8 cellular contexts compared by ENCODE assay signal in the genomic region with DNA sequence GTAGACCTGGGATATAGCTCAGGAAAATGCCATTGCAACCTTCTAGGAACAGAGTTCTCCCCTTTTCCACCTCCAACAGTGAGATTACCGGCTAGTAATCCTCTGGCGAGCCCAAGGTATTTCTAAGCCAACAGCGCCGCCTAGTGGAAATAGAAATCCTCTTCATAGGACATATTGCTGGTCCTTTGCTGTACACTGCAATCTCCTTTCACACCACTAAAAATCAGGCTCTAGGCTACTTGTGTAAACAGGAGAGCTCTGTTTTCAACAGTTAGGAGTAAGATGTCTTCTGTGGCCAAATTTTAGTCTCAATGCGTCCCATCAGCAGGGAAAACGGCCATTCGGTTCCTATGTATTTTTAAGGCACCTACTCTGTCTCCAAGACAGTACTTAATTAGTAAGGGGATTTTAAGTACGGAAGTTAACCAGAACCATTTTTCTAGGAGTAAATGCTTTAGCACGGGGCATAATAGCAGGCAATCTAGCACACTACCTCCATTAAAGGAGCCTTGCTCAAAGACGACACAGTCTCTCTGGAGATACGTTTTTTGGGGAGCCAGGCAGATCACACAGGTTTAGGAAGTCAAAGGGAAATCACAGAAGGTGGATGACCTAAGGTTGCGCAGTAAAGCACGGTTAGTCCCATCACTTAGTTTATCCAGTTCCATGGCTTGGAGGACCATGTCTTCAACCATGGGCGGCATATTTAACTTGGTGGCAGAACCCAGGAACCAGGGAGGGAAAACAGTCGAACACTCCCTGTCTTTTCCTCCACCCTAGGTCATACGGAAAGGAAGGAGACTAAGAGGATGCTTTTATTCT. TPM values are rescaled to one million over a fixed set of nuclear protein-coding genes. Genes with fewer than 3 reads are reported as not detected.
DNase-seq lines count a peak whose midpoint lies in the region; ATAC-seq, FAIRE-seq and TF ChIP-seq lines count a peak whose summit lies in the region.

No MANE protein-coding gene starts in this region.

- no peak overlapping the region for H3K27ac Mint-ChIP-seq in activated naive CD4-positive, alpha-beta T cell treated with anti-CD3 and anti-CD28 coated beads, Interleukin-2, amount 10 ng/mL, durations not matched to agents 7 days and 5 days

- peaks cover 2% of the 10 kb centered on the region for H3K36me3 Mint-ChIP-seq in activated naive CD4-positive, alpha-beta T cell treated with anti-CD3 and anti-CD28 coated beads, Interleukin-2, amount 10 ng/mL, durations not matched to agents 7 days and 5 days

- FAIRE-seq in GM12891 (lab: Jason Lieb, UNC), result peak; percentile 40

- CTCF ChIA-PET in activated naive CD4-positive, alpha-beta T cell treated with anti-CD3 and anti-CD28 coated beads, Interleukin-2, amount 10 ng/mL, durations not matched to agents 7 days and 5 days (lab: Charles Lee), result interaction anchor here (0.6 to 7.2 kb wide), 35 partner anchors 10 to 1504 kb away, joined by 3 to 115 read pairs (median 4); partner anchors contain the start of gene NCEH1

- TF ChIP-seq CTCF in psoas muscle (IDR thresholded peaks at IDR 0.05), result peak; percentile 82

- H3K4me3 ChIP-seq in psoas muscle, result no peak overlapping the region

- peaks cover 23% of the 10 kb centered on the region for H3K4me1 Mint-ChIP-seq in activated naive CD4-positive, alpha-beta T cell treated with anti-CD3 and anti-CD28 coated beads, Interleukin-2, amount 10 ng/mL, durations not matched to agents 7 days and 5 days

- H3K9me3 Mint-ChIP-seq in activated naive CD4-positive, alpha-beta T cell treated with anti-CD3 and anti-CD28 coated beads, Interleukin-2, amount 10 ng/mL, durations not matched to agents 7 days and 5 days, result no peaks in the 10 kb centered on the region

- no peak overlapping the region for H3K4me3 Mint-ChIP-seq in activated naive CD4-positive, alpha-beta T cell treated with anti-CD3 and anti-CD28 coated beads, Interleukin-2, amount 10 ng/mL, durations not matched to agents 7 days and 5 days

- peaks cover 3% of the 10 kb centered on the region for H3K4me1 ChIP-seq in psoas muscle

- no peak overlapping the region for H3K27ac ChIP-seq in psoas muscle

- intact Hi-C loops in Right ventricle myocardium superior (cut with DNase I), result loop anchor here (5.0 kb wide), 1 partner anchor 175 kb away; no protein-coding TSS in a partner anchor
- intact Hi-C loops in psoas muscle (cut with DNase I), result loop anchor here (2.0 to 10.0 kb wide), 3 partner anchors 178 to 332 kb away; no protein-coding TSS in a partner anchor

- H3K9me3 ChIP-seq in psoas muscle, result no peaks in the 10 kb centered on the region

- TF ChIP-seq POLR2A in GM12891 (IDR thresholded peaks at IDR 0.05; ENCODE audit: low read depth, low read length), result no peak

- H3K27me3 ChIP-seq in psoas muscle (ENCODE audit: insufficient read depth in 3 of 3, low read length in 2 of 3), result no peaks in the 10 kb centered on the region

- peak; percentile 95 for ATAC-seq in HG02642 (IDR thresholded peaks at IDR 0.05; ENCODE audit: poor library complexity, unreplicated experiment)
- peak; percentile 100 for ATAC-seq in SK-N-SH treated with all-trans-retinoic acid at 6 μM for 48 hours
- ATAC-seq in Right ventricle myocardium superior (ENCODE audit: poor library complexity), result peak; percentile 98
- ATAC-seq in psoas muscle, result peak; percentile 79 to 99 (median 92)

- peak; percentile 33 for DNase-seq in GM12891 (ENCODE audit: insufficient read length, low spot score)
- peak; percentile 83 for DNase-seq in NCI-H1048 (lab: John Stamatoyannopoulos, UW)
- DNase-seq in activated naive CD4-positive, alpha-beta T cell treated with anti-CD3 and anti-CD28 coated beads, Interleukin-2, amount 10 ng/mL, durations not matched to agents 7 days and 5 days, result peak; percentile 87
- peak; percentile 43 for DNase-seq in Right ventricle myocardium superior
- DNase-seq in psoas muscle, result peak; percentile 45 to 54
- no peak for DNase-seq in cerebellar nuclear complex (lab: John Stamatoyannopoulos, UW)

- H3K27me3 Mint-ChIP-seq in activated naive CD4-positive, alpha-beta T cell treated with anti-CD3 and anti-CD28 coated beads, Interleukin-2, amount 10 ng/mL, durations not matched to agents 7 days and 5 days, result peaks cover 11% of the 10 kb centered on the region

- no peaks in the 10 kb centered on the region for H3K36me3 ChIP-seq in psoas muscle (ENCODE audit: insufficient read depth in 1 of 2, low read depth in 1 of 2)

- WGBS in psoas muscle, 3 donors, result 66 to 71% (median 67%) methylated on average over 16 of the region's 16 CpGs

TF ChIP-seq in GM12891, 5 proteins besides CTCF, POLR2A, EP300 and RAD21:
- TF ChIP-seq SPI1 (IDR thresholded peaks at IDR 0.05; ENCODE audit: low read depth, low read length), result no peak
- no peak for TF ChIP-seq TAF1 (IDR thresholded peaks at IDR 0.05; ENCODE audit: low read depth, low read length)
- TF ChIP-seq PAX5 (IDR thresholded peaks at IDR 0.05; ENCODE audit: insufficient read depth, low read length, severe bottlenecking), result no peak
- no peak for TF ChIP-seq POU2F2 (IDR thresholded peaks at IDR 0.05; ENCODE audit: low read depth, low read length)
- no peak for TF ChIP-seq POLR2AphosphoS5 (IDR thresholded peaks at IDR 0.05; ENCODE audit: low read depth, low read length)

TF ChIP-seq in SK-N-SH treated with all-trans-retinoic acid at 6 μM for 48 hours, 23 proteins besides CTCF, POLR2A, EP300 and RAD21:
- TF ChIP-seq ESRRG (CRISPR knock-in tag; IDR thresholded peaks at IDR 0.05), result no peak
- TF ChIP-seq PATZ1 (CRISPR knock-in tag; IDR thresholded peaks at IDR 0.05; ENCODE audit: borderline replicate concordance), result no peak
- no peak for TF ChIP-seq ZC3H10 (CRISPR knock-in tag; IDR thresholded peaks at IDR 0.05)
- no peak for TF ChIP-seq ZNF8 (CRISPR knock-in tag; IDR thresholded peaks at IDR 0.05)
- TF ChIP-seq TOX (CRISPR knock-in tag; IDR thresholded peaks at IDR 0.05; ENCODE audit: borderline replicate concordance), result no peak
- TF ChIP-seq CSDC2 (CRISPR knock-in tag; IDR thresholded peaks at IDR 0.05), result no peak

RNA-seq across cellular contexts. Expression of gene NCEH1, which starts 43.8 kb away (rescaled TPM):
- polyA plus RNA-seq in GM12891 (2012; ENCODE audit: low read depth, missing spikeins), result 1.8 TPM
- 51.1 TPM for total RNA-seq in Right ventricle myocardium superior
- total RNA-seq in psoas muscle, result 10 to 100 TPM in 1 of 4 donors, 1 to 10 TPM in 3; 4.0 to 12.0 (median 7.3) TPM
- 1 to 10 TPM; 2.6 to 5.1 (median 3.6) TPM for polyA plus RNA-seq in psoas muscle

Comparison
In these comparisons a context has a peak if more than half of its experiments do, and no peak if none do; other contexts are left out.
1. DNase-seq: peak in GM12891 (single experiment), NCI-H1048 (single experiment), activated naive CD4-positive, alpha-beta T cell treated with anti-CD3 and anti-CD28 coated beads, Interleukin-2, amount 10 ng/mL, durations not matched to agents 7 days and 5 days (single experiment), Right ventricle myocardium superior (single experiment) and psoas muscle (2 of 2); none in cerebellar nuclear complex (0 of 2).
2. Peak in every context shown above with its lines, with median percentiles within 50 percentile points of each other: ATAC-seq.